In genomic region chr20:4601630-4602296, GRCh38 we compare ENCODE assay signal across 10 cellular contexts.
DNase-seq lines count a peak whose midpoint lies in the region; ATAC-seq, FAIRE-seq and TF ChIP-seq lines count a peak whose summit lies in the region.
"Had no signal": no experiment of that assay in that cellular context is flagged by ENCODE, and none has a peak within 500 bp of the region (broad histone marks: within the 10 kb centered on the region; RNA-seq: fewer than 3 reads in every experiment).

No MANE protein-coding gene starts in this region.

- TF ChIP-seq EP300 in suprapubic skin (IDR thresholded peaks at IDR 0.05), result no peak

- no peak for FAIRE-seq in kidney (lab: Jason Lieb, UNC)

- H3K4me1 ChIP-seq in kidney (ENCODE audit: control insufficient read depth in 1 of 2, insufficient read depth in 1 of 2, low read depth in 1 of 2, low read length in 2 of 2) (no peaks in the 10 kb centered on the region), uterus (peaks cover 0 to 4% of the 10 kb centered on the region in 2 donors), suprapubic skin (peaks cover 5% of the 10 kb centered on the region)

- DNase-seq in NCI-H82 (lab: John Stamatoyannopoulos, UW) (peak; percentile 43), NCI-H82 treated with DMSO at 0.1 percent for 48 hours (lab: John Stamatoyannopoulos, UW; ENCODE audit: unreplicated experiment) (no peak), kidney (peak; percentile 71), uterus (peak; percentile 36 to 52), 8988T (no peak), suprapubic skin (ENCODE audit: low spot score in 2 of 2) (no peak)
- DNase-seq: activated CD4-positive, alpha-beta T cell treated with anti-CD3 and anti-CD28 coated beads, Interleukin-2, amount 10 ng/mL, durations not matched to agents 7 days and 5 days had no signal

- H3K27ac ChIP-seq in angular gyrus (ENCODE audit: low read depth, low read length) (peak overlapping the region; percentile 48), kidney (ENCODE audit: low read depth in 2 of 2, low read length in 2 of 2) (no peak overlapping the region), uterus (peak overlapping the region; percentile 0 to 85), suprapubic skin (no peak overlapping the region)
- H3K27ac ChIP-seq: vagina had no signal

- H3K27me3 ChIP-seq in uterus, result no peaks in the 10 kb centered on the region
- peaks cover 17% of the 10 kb centered on the region for H3K27me3 ChIP-seq in suprapubic skin
- H3K27me3 ChIP-seq: vagina had no signal

- no peak overlapping the region for H3K9ac ChIP-seq in kidney (ENCODE audit: low read length in 2 of 2)

- no peak overlapping the region for H3K4me3 ChIP-seq in kidney (ENCODE audit: low read length in 2 of 2)
- no peak overlapping the region for H3K4me3 ChIP-seq in uterus
- H3K4me3 ChIP-seq in suprapubic skin, result no peak overlapping the region
- H3K4me3 ChIP-seq: vagina had no signal

- intact Hi-C loops in kidney (cut with DNase I) (no loop called here), uterus (cut with DNase I; ENCODE audit: low total_unique reads) (loop anchor here (10.0 kb wide), 1 partner anchor 353 kb away; no protein-coding TSS in a partner anchor)

- H3K36me3 ChIP-seq in kidney (ENCODE audit: control insufficient read depth in 1 of 2, insufficient read depth in 2 of 2, low read length in 2 of 2), result no peaks in the 10 kb centered on the region
- H3K36me3 ChIP-seq in uterus, result no peaks in the 10 kb centered on the region
- H3K36me3 ChIP-seq in suprapubic skin, result no peaks in the 10 kb centered on the region
- H3K36me3 ChIP-seq: vagina had no signal

- WGBS in suprapubic skin, result 35% methylated on average over 8 of the region's 8 CpGs

- TF ChIP-seq POLR2A in uterus (IDR thresholded peaks at IDR 0.05), result no peak
- TF ChIP-seq POLR2A in suprapubic skin (IDR thresholded peaks at IDR 0.05), result no peak

- TF ChIP-seq CTCF in kidney (IDR thresholded peaks at IDR 0.05; ENCODE audit: borderline replicate concordance, extremely low read depth, insufficient read depth) (no peak), uterus (IDR thresholded peaks at IDR 0.05) (no peak), suprapubic skin (IDR thresholded peaks at IDR 0.05) (no peak)

- no peak for ATAC-seq in HG02763 (IDR thresholded peaks at IDR 0.05; ENCODE audit: unreplicated experiment)

- H3K9me3 ChIP-seq in kidney (ENCODE audit: control insufficient read depth in 1 of 2, low read length in 2 of 2) (no peaks in the 10 kb centered on the region), uterus (no peaks in the 10 kb centered on the region), suprapubic skin (no peaks in the 10 kb centered on the region)
- H3K9me3 ChIP-seq: vagina had no signal

Comparison
In these comparisons a context has a peak if more than half of its experiments do, and no peak if none do; other contexts are left out.
1. DNase-seq: peak in NCI-H82 (single experiment), kidney (single experiment) and uterus (2 of 2); none in NCI-H82 treated with DMSO at 0.1 percent for 48 hours (single experiment), 8988T (single experiment) and suprapubic skin (0 of 2).
2. H3K27ac ChIP-seq: peak in angular gyrus (single experiment) and uterus (2 of 2); none in kidney (0 of 2) and suprapubic skin (single experiment).